ENCODE assay signal across 8 cellular contexts in genomic region chr18:111292-112014, GRCh38. TPM values are rescaled to one million over a fixed set of nuclear protein-coding genes. Genes with fewer than 3 reads are reported as not detected.
DNase-seq lines count a peak whose midpoint lies in the region; ATAC-seq and TF ChIP-seq lines count a peak whose summit lies in the region.

No MANE protein-coding gene starts in this region.

- peaks cover 13% of the 10 kb centered on the region for H3K4me1 Mint-ChIP-seq in activated T-helper 1 cell treated with anti-CD3 and anti-CD28 coated beads, Interleukin-12 subunit alpha, Interleukin-12 subunit beta, Interleukin-2, Interleukin-4 antibody, amounts not matched to agents 30 ng/mL and 10 ng/mL and 1 ng/mL, durations not matched to agents 14 hours and 24 hours and 36 hours (ENCODE audit: low read depth)

- H4K20me1 ChIP-seq in DND-41 (ENCODE audit: insufficient read depth, low read length) (no peaks in the 10 kb centered on the region), Karpas-422 (ENCODE audit: insufficient read depth, low read depth, low read length) (no peaks in the 10 kb centered on the region)

- no peaks in the 10 kb centered on the region for H3K9me2 ChIP-seq in Karpas-422 (replicated peaks; ENCODE audit: insufficient read depth, low read length)

- peaks cover 41% of the 10 kb centered on the region for H3K9me3 Mint-ChIP-seq in activated T-helper 1 cell treated with anti-CD3 and anti-CD28 coated beads, Interleukin-12 subunit alpha, Interleukin-12 subunit beta, Interleukin-2, Interleukin-4 antibody, amounts not matched to agents 30 ng/mL and 10 ng/mL and 1 ng/mL, durations not matched to agents 14 hours and 24 hours and 36 hours

- peak overlapping the region; percentile 89 for H3K27ac Mint-ChIP-seq in activated T-helper 1 cell treated with anti-CD3 and anti-CD28 coated beads, Interleukin-12 subunit alpha, Interleukin-12 subunit beta, Interleukin-2, Interleukin-4 antibody, amounts not matched to agents 30 ng/mL and 10 ng/mL and 1 ng/mL, durations not matched to agents 14 hours and 24 hours and 36 hours

- no peaks in the 10 kb centered on the region for H3K36me3 Mint-ChIP-seq in activated T-helper 1 cell treated with anti-CD3 and anti-CD28 coated beads, Interleukin-12 subunit alpha, Interleukin-12 subunit beta, Interleukin-2, Interleukin-4 antibody, amounts not matched to agents 30 ng/mL and 10 ng/mL and 1 ng/mL, durations not matched to agents 14 hours and 24 hours and 36 hours (ENCODE audit: low read depth)

- H3K9me3 ChIP-seq in DND-41 (ENCODE audit: insufficient read depth, low read length, severe bottlenecking): no peaks in the 10 kb centered on the region
- peaks cover 2% of the 10 kb centered on the region; the same call in 1 of the 2 replicates for H3K9me3 ChIP-seq in Karpas-422 (ENCODE audit: low read length)
- no peaks in the 10 kb centered on the region for H3K9me3 ChIP-seq in vagina

- peak overlapping the region; percentile 81 for H3K4me3 Mint-ChIP-seq in activated T-helper 1 cell treated with anti-CD3 and anti-CD28 coated beads, Interleukin-12 subunit alpha, Interleukin-12 subunit beta, Interleukin-2, Interleukin-4 antibody, amounts not matched to agents 30 ng/mL and 10 ng/mL and 1 ng/mL, durations not matched to agents 14 hours and 24 hours and 36 hours

- H3K4me3 ChIP-seq in DND-41 (ENCODE audit: low read depth in 1 of 2, low read length in 2 of 2) (no peak overlapping the region), Karpas-422 (ENCODE audit: low read length) (peak overlapping the region; percentile 44; the same call in 1 of the 2 replicates), vagina (peak overlapping the region; percentile 32 to 48)

- peaks cover 4% of the 10 kb centered on the region for H3K27me3 Mint-ChIP-seq in activated T-helper 1 cell treated with anti-CD3 and anti-CD28 coated beads, Interleukin-12 subunit alpha, Interleukin-12 subunit beta, Interleukin-2, Interleukin-4 antibody, amounts not matched to agents 30 ng/mL and 10 ng/mL and 1 ng/mL, durations not matched to agents 14 hours and 24 hours and 36 hours (ENCODE audit: insufficient read depth)

- H3K79me2 ChIP-seq in DND-41 (ENCODE audit: insufficient read depth, low read length) (no peaks in the 10 kb centered on the region), Karpas-422 (ENCODE audit: low read length) (no peaks in the 10 kb centered on the region)

- no peak overlapping the region for H3K9ac ChIP-seq in DND-41 (ENCODE audit: low read depth, low read length)
- H3K9ac ChIP-seq in Karpas-422 (ENCODE audit: low read length): peak overlapping the region; percentile 56

- no peak for TF ChIP-seq POLR2A in vagina (IDR thresholded peaks at IDR 0.05)

- no peaks in the 10 kb centered on the region for H3K27me3 ChIP-seq in DND-41 (ENCODE audit: insufficient read depth, low read length, poor library complexity)
- no peaks in the 10 kb centered on the region for H3K27me3 ChIP-seq in Karpas-422 (ENCODE audit: low read length)
- H3K27me3 ChIP-seq in vagina: no peaks in the 10 kb centered on the region

- H2AFZ ChIP-seq in DND-41 (ENCODE audit: low read depth, low read length) (no peak overlapping the region), Karpas-422 (ENCODE audit: low read length) (peak overlapping the region; percentile 70; the same call in 1 of the 2 replicates)

- ATAC-seq in DND-41 (ENCODE audit: insufficient read depth, low read depth): no peak
- ATAC-seq in GM21737 (IDR thresholded peaks at IDR 0.05; ENCODE audit: unreplicated experiment): no peak
- no peak for ATAC-seq in GM18870 (IDR thresholded peaks at IDR 0.05; ENCODE audit: unreplicated experiment)

- intact Hi-C loops in activated T-helper 1 cell treated with anti-CD3 and anti-CD28 coated beads, Interleukin-12 subunit alpha, Interleukin-12 subunit beta, Interleukin-2, Interleukin-4 antibody, amounts not matched to agents 30 ng/mL and 10 ng/mL and 1 ng/mL, durations not matched to agents 14 hours and 24 hours and 36 hours (cut with micrococcal nuclease): loop anchor here (2.0 to 5.0 kb wide), 2 partner anchors 47 to 506 kb away; partner anchors contain the start of gene USP14
- intact Hi-C loops in posterior cingulate gyrus (cut with DNase I): loop anchor here (5.0 kb wide), 1 partner anchor 46 kb away; the partner anchor contains the start of gene USP14
- intact Hi-C loops in vagina (cut with DNase I): no loop called here

- H3K4me1 ChIP-seq in DND-41 (ENCODE audit: insufficient read depth, low read length) (no peaks in the 10 kb centered on the region), Karpas-422 (ENCODE audit: low read length) (peaks cover 3% of the 10 kb centered on the region), vagina (no peaks in the 10 kb centered on the region)

- no peak for TF ChIP-seq CTCF in DND-41 (IDR thresholded peaks at IDR 0.05; ENCODE audit: borderline replicate concordance, extremely low read depth, low read length, poor library complexity, severe bottlenecking)
- TF ChIP-seq CTCF in vagina (IDR thresholded peaks at IDR 0.05): no peak

- H3K27ac ChIP-seq in DND-41 (ENCODE audit: low read length) (no peak overlapping the region), Karpas-422 (ENCODE audit: low read length) (no peak overlapping the region), vagina (peak overlapping the region; percentile 56)

- peak; percentile 38 for DNase-seq in DND-41
- peak; percentile 78 for DNase-seq in Karpas-422
- DNase-seq in activated T-helper 1 cell treated with anti-CD3 and anti-CD28 coated beads, Interleukin-12 subunit alpha, Interleukin-12 subunit beta, Interleukin-2, Interleukin-4 antibody, amounts not matched to agents 30 ng/mL and 10 ng/mL and 1 ng/mL, durations not matched to agents 14 hours and 24 hours and 36 hours (ENCODE audit: low spot score): peak; percentile 67
- DNase-seq in germinal center (ENCODE audit: low spot score): peak; percentile 82
- peak; percentile 38 to 94 (median 68) for DNase-seq in posterior cingulate gyrus
- no peak for DNase-seq in vagina (ENCODE audit: extremely low spot score in 2 of 2)

- H3K36me3 ChIP-seq in DND-41 (ENCODE audit: insufficient read depth, low read length) (no peaks in the 10 kb centered on the region), Karpas-422 (ENCODE audit: insufficient read depth, low read length) (no peaks in the 10 kb centered on the region), vagina (no peaks in the 10 kb centered on the region)

- H3K4me2 ChIP-seq in DND-41 (ENCODE audit: insufficient read depth, low read length) (no peak overlapping the region), Karpas-422 (ENCODE audit: low read depth, low read length, poor library complexity, severe bottlenecking) (peak overlapping the region; percentile 56)

RNA-seq across cellular contexts. Expression of gene USP14, which starts 46.9 kb away (rescaled TPM):
- 11.8 and 40.1 TPM in 2 replicates for total RNA-seq in Karpas-422 (2014; rRNA removed; shearing (Covaris generic); ENCODE audit: low replicate concordance)
- total RNA-seq in activated T-helper 1 cell treated with anti-CD3 and anti-CD28 coated beads, Interleukin-12 subunit alpha, Interleukin-12 subunit beta, Interleukin-2, Interleukin-4 antibody, amounts not matched to agents 30 ng/mL and 10 ng/mL and 1 ng/mL, durations not matched to agents 14 hours and 24 hours and 36 hours: 95.3 and 99.6 TPM in 2 replicates
- total RNA-seq in vagina: 26.3 TPM

Comparison
In these comparisons a context has a peak if more than half of its experiments do, and no peak if none do; other contexts are left out.
1. DNase-seq: peak in DND-41 (single experiment), Karpas-422 (single experiment), activated T-helper 1 cell treated with anti-CD3 and anti-CD28 coated beads, Interleukin-12 subunit alpha, Interleukin-12 subunit beta, Interleukin-2, Interleukin-4 antibody, amounts not matched to agents 30 ng/mL and 10 ng/mL and 1 ng/mL, durations not matched to agents 14 hours and 24 hours and 36 hours (single experiment), germinal center (single experiment) and posterior cingulate gyrus (10 of 10); none in vagina (0 of 2).
2. H3K4me3 ChIP-seq: peak in Karpas-422 (single experiment) and vagina (2 of 2); none in DND-41 (0 of 2).